Comparison of ENCODE assay signal across 17 cellular contexts in the genomic region with DNA sequence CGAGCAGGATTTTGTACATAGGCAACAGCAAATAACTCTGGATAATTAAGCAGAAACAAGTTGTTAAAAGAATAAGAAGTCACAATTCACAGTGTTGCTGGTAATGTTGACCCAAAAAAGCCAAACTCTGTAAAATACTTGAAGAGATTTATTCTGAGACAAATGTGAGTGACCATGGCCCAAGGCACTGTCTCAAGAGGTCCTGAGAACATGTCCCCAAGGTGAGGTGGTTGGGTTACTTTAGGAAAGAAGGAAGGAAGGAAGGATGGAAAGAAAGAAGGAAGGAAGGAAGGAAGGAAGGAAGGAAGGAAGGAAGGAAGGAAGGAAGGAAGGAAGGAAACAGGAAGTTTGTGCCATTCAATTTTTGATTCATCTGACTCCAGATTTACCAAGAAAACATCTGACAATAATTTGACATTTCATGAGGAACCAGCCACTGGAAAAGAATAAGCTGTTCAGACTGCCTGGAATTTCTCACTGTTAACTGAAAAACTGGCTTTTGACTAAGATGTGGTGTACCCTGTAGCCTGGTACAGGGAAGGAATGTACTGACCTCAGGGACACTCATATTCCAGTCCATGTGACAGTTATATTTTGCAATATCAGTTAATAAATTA.
DNase-seq lines count a peak whose midpoint lies in the region; ATAC-seq and TF ChIP-seq lines count a peak whose summit lies in the region.
"Had no signal": no experiment of that assay in that cellular context is flagged by ENCODE, and none has a peak within 500 bp of the region (broad histone marks: within the 10 kb centered on the region; RNA-seq: fewer than 3 reads in every experiment).

No MANE protein-coding gene starts in this region.

- no peak overlapping the region for H3K4me3 Mint-ChIP-seq in activated B cell treated with CpG ODN at 0.5 μM for 24 hours
- H3K4me3 Mint-ChIP-seq: CD4-positive, alpha-beta T cell; GM23338 had no signal

- no peak for TF ChIP-seq POLR2A in suprapubic skin (IDR thresholded peaks at IDR 0.05)

- no peaks in the 10 kb centered on the region for H3K9me3 Mint-ChIP-seq in activated B cell treated with CpG ODN at 0.5 μM for 24 hours
- H3K9me3 Mint-ChIP-seq in activated naive CD4-positive, alpha-beta T cell treated with anti-CD3 and anti-CD28 coated beads, Interleukin-2, amount 50 U/mL, for 72 hours, result peaks cover 6 to 14% of the 10 kb centered on the region in 2 donors
- H3K9me3 Mint-ChIP-seq: CD4-positive, alpha-beta T cell had no signal

- DNase-seq in activated B cell treated with CpG ODN at 0.5 μM for 24 hours (no peak), fibroblast of gingiva (ENCODE audit: low read depth) (peak; percentile 29), suprapubic skin (ENCODE audit: low spot score in 2 of 2) (no peak), dermis blood vessel endothelial cell (no peak), germinal center (ENCODE audit: low spot score) (no peak)
- DNase-seq in activated naive CD4-positive, alpha-beta T cell treated with anti-CD3 and anti-CD28 coated beads, Interleukin-2, amount 50 U/mL, for 72 hours (ENCODE audit: low spot score in 2 of 2), result no peak
- DNase-seq: CD4-positive, alpha-beta T cell; DMS79; KG1; NCI-H1436; NCI-H2029 treated with DMSO at 0.1 percent for 48 hours; NCI-H2171 treated with DMSO at 0.1 percent for 48 hours; NCI-H774; PC-9 had no signal

- H3K4me3 ChIP-seq in suprapubic skin, result no peak overlapping the region
- H3K4me3 ChIP-seq: GM23338, PC-9, SJSA1 had no signal

- H3K27me3 ChIP-seq in suprapubic skin, result no peaks in the 10 kb centered on the region
- H3K27me3 ChIP-seq: SJSA1 had no signal

- ATAC-seq in GM19351 (IDR thresholded peaks at IDR 0.05; ENCODE audit: unreplicated experiment) (peak; percentile 6), activated B cell treated with CpG ODN at 0.5 μM for 24 hours (ENCODE audit: low read depth) (no peak)
- ATAC-seq in activated naive CD4-positive, alpha-beta T cell treated with anti-CD3 and anti-CD28 coated beads, Interleukin-2, amount 50 U/mL, for 72 hours, result no peak
- ATAC-seq: GM23338 had no signal

- no peaks in the 10 kb centered on the region for H3K36me3 Mint-ChIP-seq in activated B cell treated with CpG ODN at 0.5 μM for 24 hours (ENCODE audit: low read depth)
- no peaks in the 10 kb centered on the region for H3K36me3 Mint-ChIP-seq in activated naive CD4-positive, alpha-beta T cell treated with anti-CD3 and anti-CD28 coated beads, Interleukin-2, amount 50 U/mL, for 72 hours

- CTCF ChIA-PET in activated B cell treated with CpG ODN at 0.5 μM for 24 hours (lab: Charles Lee), result no interaction called here

- H3K9me3 ChIP-seq in suprapubic skin, result no peaks in the 10 kb centered on the region

- H3K36me3 ChIP-seq in suprapubic skin, result no peaks in the 10 kb centered on the region
- H3K36me3 ChIP-seq: SJSA1 had no signal

- H3K4me1 Mint-ChIP-seq in activated B cell treated with CpG ODN at 0.5 μM for 24 hours, result peaks cover 14% of the 10 kb centered on the region

- no peaks in the 10 kb centered on the region for H3K27me3 Mint-ChIP-seq in activated B cell treated with CpG ODN at 0.5 μM for 24 hours

- POLR2A ChIA-PET in activated B cell treated with CpG ODN at 0.5 μM for 24 hours (lab: Charles Lee), result no interaction called here

- TF ChIP-seq CTCF in activated B cell treated with CpG ODN at 0.5 μM for 24 hours (IDR thresholded peaks at IDR 0.05), result no peak
- no peak for TF ChIP-seq CTCF in suprapubic skin (IDR thresholded peaks at IDR 0.05)

- H3K27ac Mint-ChIP-seq in activated B cell treated with CpG ODN at 0.5 μM for 24 hours, result peak overlapping the region; percentile 47
- no peak overlapping the region for H3K27ac Mint-ChIP-seq in activated naive CD4-positive, alpha-beta T cell treated with anti-CD3 and anti-CD28 coated beads, Interleukin-2, amount 50 U/mL, for 72 hours
- H3K27ac Mint-ChIP-seq: CD4-positive, alpha-beta T cell; GM23338 had no signal

- no peak for TF ChIP-seq EP300 in suprapubic skin (IDR thresholded peaks at IDR 0.05)

- H3K27ac ChIP-seq in suprapubic skin, result peak overlapping the region; percentile 50
- H3K27ac ChIP-seq: PC-9, SJSA1 had no signal

- WGBS in suprapubic skin, result 70% methylated on average over 1 of the region's 1 CpG

- intact Hi-C loops in activated B cell treated with CpG ODN at 0.5 μM for 24 hours (cut with micrococcal nuclease), result loop anchor here (10.0 kb wide), 1 partner anchor 209 kb away; no protein-coding TSS in a partner anchor

- peaks cover 4% of the 10 kb centered on the region for H3K4me1 ChIP-seq in suprapubic skin
